ENCODE assay signal across 26 cellular contexts in genomic region chr16:75726390-75726789, GRCh38. TPM values are rescaled to one million over a fixed set of nuclear protein-coding genes. Genes with fewer than 3 reads are reported as not detected.
DNase-seq lines count a peak whose midpoint lies in the region; ATAC-seq, FAIRE-seq and TF ChIP-seq lines count a peak whose summit lies in the region.
"Had no signal": no experiment of that assay in that cellular context is flagged by ENCODE, and none has a peak within 500 bp of the region (broad histone marks: within the 10 kb centered on the region; RNA-seq: fewer than 3 reads in every experiment).

CPHXL (minus strand) TSS chr16:75726490; CDS start chr16:75726442, 48 bp downstream.

- FAIRE-seq in A549 (lab: Jason Lieb, UNC): no peak
- FAIRE-seq: G401.6, GM12891, GM19239 had no signal

- CTCF ChIA-PET in A549 (lab: Yijun Ruan, JAX): no interaction called here

- no peak for TF ChIP-seq CTCF in A549 (IDR thresholded peaks at IDR 0.05)
- no peak for TF ChIP-seq CTCF in WERI-Rb-1 (IDR thresholded peaks at IDR 0.05; ENCODE audit: low read depth, low read length)
- no peak for TF ChIP-seq CTCF in tibial nerve (IDR thresholded peaks at IDR 0.05)

- DNase-seq in NCI-H82 (lab: John Stamatoyannopoulos, UW): peak; percentile 65
- no peak for DNase-seq in NCI-H82 treated with DMSO at 0.1 percent for 48 hours (lab: John Stamatoyannopoulos, UW; ENCODE audit: unreplicated experiment)
- DNase-seq in A549 (ENCODE audit: low read depth in 1 of 2, low spot score in 1 of 2): no peak
- DNase-seq in NCI-H524 (lab: John Stamatoyannopoulos, UW): peak; percentile 34 to 75
- DNase-seq in WERI-Rb-1: no peak
- DNase-seq in tibial nerve (ENCODE audit: low spot score in 2 of 2): no peak
- DNase-seq in posterior cingulate gyrus: no peak
- no peak for DNase-seq in ecto neural progenitor cell (ENCODE audit: low spot score)
- DNase-seq: ACHN; BE2C; C1 segment of cervical spinal cord; CD4-positive, alpha-beta memory T cell; CD4-positive, CD25-positive, alpha-beta regulatory T cell; CD8-positive, alpha-beta memory T cell; COR-L47; DMS79 treated with DMSO at 0.1 percent for 48 hours; GF-D8 had no signal

- WGBS in A549 (ENCODE audit: missing lambda C conversion rate): 49% methylated on average over 5 of the region's 5 CpGs
- 91 to 94% methylated on average over 5 of the region's 5 CpGs for WGBS in tibial nerve, 2 donors

- H3K27me3 ChIP-seq in WERI-Rb-1 (ENCODE audit: insufficient read depth, low read depth, severe bottlenecking) (no peaks in the 10 kb centered on the region), tibial nerve (no peaks in the 10 kb centered on the region)
- H3K27me3 ChIP-seq: BE2C, BLaER1 had no signal

- intact Hi-C loops in posterior cingulate gyrus (cut with DNase I): no loop called here

- H3K9me3 ChIP-seq in A549 (no peaks in the 10 kb centered on the region), WERI-Rb-1 (ENCODE audit: severe bottlenecking) (peaks cover 5% of the 10 kb centered on the region), tibial nerve (peaks cover 0 to 4% (median 0%) of the 10 kb centered on the region in 4 donors)
- H3K9me3 ChIP-seq: BE2C, BLaER1 had no signal

- H3K4me2 ChIP-seq in A549: 0 out of 3 replicates have a peak within 1 kb of the TSS, but pooled peaks have one; percentile 21
- H3K4me2 ChIP-seq: BLaER1 had no signal

- ATAC-seq in A549: no peak

- TF ChIP-seq EP300 in A549 (IDR thresholded peaks at IDR 0.05) (no peak), tibial nerve (IDR thresholded peaks at IDR 0.05) (no peak)

- H3K36me3 ChIP-seq in WERI-Rb-1 (no peaks in the 10 kb centered on the region), tibial nerve (no peaks in the 10 kb centered on the region)
- H3K36me3 ChIP-seq: BE2C, BLaER1 had no signal

- H3K27ac ChIP-seq in A549 (no peak within 1 kb of the TSS), WERI-Rb-1 (peak within 1 kb of the TSS; percentile 11), tibial nerve (no peak within 1 kb of the TSS)
- H3K27ac ChIP-seq: 22Rv1, BLaER1 had no signal

- TF ChIP-seq POLR2A in A549 (IDR thresholded peaks at IDR 0.05; ENCODE audit: low read length) (no peak), tibial nerve (IDR thresholded peaks at IDR 0.05) (no peak)

- H3K4me3 ChIP-seq in A549 (no peak within 1 kb of the TSS), WERI-Rb-1 (ENCODE audit: low read depth, low read length) (no peak within 1 kb of the TSS), tibial nerve (no peak within 1 kb of the TSS)
- H3K4me3 ChIP-seq: BLaER1 had no signal

- POLR2A ChIA-PET in A549 (lab: Yijun Ruan, JAX): no interaction called here

- H3K4me1 ChIP-seq in A549 (no peaks in the 10 kb centered on the region), tibial nerve (no peaks in the 10 kb centered on the region)
- H3K4me1 ChIP-seq: BE2C, BLaER1 had no signal

- TF ChIP-seq RAD21 in A549 (conservative IDR thresholded peaks at IDR 0.05 in 1 of 2, IDR thresholded peaks at IDR 0.05 in 1 of 2): no peak

TF ChIP-seq in A549, 52 proteins besides CTCF, POLR2A, EP300 and RAD21:
- no peak for TF ChIP-seq MAX (IDR thresholded peaks at IDR 0.05)
- no peak for TF ChIP-seq CEBPB (IDR thresholded peaks at IDR 0.05)
- no peak for TF ChIP-seq RFX5 (IDR thresholded peaks at IDR 0.05)
- no peak for TF ChIP-seq ZFP36 (IDR thresholded peaks at IDR 0.05; ENCODE audit: borderline replicate concordance, partially characterized antibody)
- no peak for TF ChIP-seq CHD4 (IDR thresholded peaks at IDR 0.05; ENCODE audit: borderline replicate concordance)
- no peak for TF ChIP-seq MAZ (IDR thresholded peaks at IDR 0.05; ENCODE audit: borderline replicate concordance, low read depth, low read length)
- TF ChIP-seq TFCP2L1 (CRISPR knock-in tag; IDR thresholded peaks at IDR 0.05): no peak
- no peak for TF ChIP-seq ESRRA (IDR thresholded peaks at IDR 0.05; ENCODE audit: borderline replicate concordance, low read length)
- TF ChIP-seq ELK1 (IDR thresholded peaks at IDR 0.05; ENCODE audit: low read depth, low read length): no peak
- no peak for TF ChIP-seq KDM5A (IDR thresholded peaks at IDR 0.05)

RNA-seq across cellular contexts. Expression of gene CPHXL, which starts in this region (rescaled TPM):
- polyA plus RNA-seq in A549 (2011; rRNA removed): not detected in 2 replicates
- polyA plus RNA-seq in A549 (2012; cell fraction: cytosol; rRNA removed): not detected in 2 replicates
- not detected in 2 replicates for polyA plus RNA-seq in A549 (2012; cell fraction: nucleus; rRNA removed)
- not detected in 3 replicates for polyA plus RNA-seq in A549 (2017; fragmentation: RNase III; extraction: RNeasy Plus Mini Kit Qiagen cat#74134 plus additional on column Dnase treatment)
- not detected in 2 replicates for polyA minus RNA-seq in A549 (2011; rRNA and poly(A)+ RNA removed)
- total RNA-seq in tibial nerve: not detected
- total RNA-seq: A172; A673; CD4-positive, alpha-beta memory T cell; CD4-positive, CD25-positive, alpha-beta regulatory T cell; CD8-positive, alpha-beta memory T cell had no signal
- polyA plus RNA-seq: AG04450; CD14-positive monocyte; CD4-positive, alpha-beta memory T cell; CD4-positive, CD25-positive, alpha-beta regulatory T cell; CD8-positive, alpha-beta memory T cell had no signal

Comparison
In these comparisons a context has a peak if more than half of its experiments do, and no peak if none do; other contexts are left out.
1. DNase-seq: peak in NCI-H82 (single experiment) and NCI-H524 (2 of 2); none in NCI-H82 treated with DMSO at 0.1 percent for 48 hours (single experiment), A549 (0 of 2), WERI-Rb-1 (single experiment), tibial nerve (0 of 2), posterior cingulate gyrus (0 of 10) and ecto neural progenitor cell (single experiment).